ENCODE assay signal across 9 cellular contexts in the genomic region with DNA sequence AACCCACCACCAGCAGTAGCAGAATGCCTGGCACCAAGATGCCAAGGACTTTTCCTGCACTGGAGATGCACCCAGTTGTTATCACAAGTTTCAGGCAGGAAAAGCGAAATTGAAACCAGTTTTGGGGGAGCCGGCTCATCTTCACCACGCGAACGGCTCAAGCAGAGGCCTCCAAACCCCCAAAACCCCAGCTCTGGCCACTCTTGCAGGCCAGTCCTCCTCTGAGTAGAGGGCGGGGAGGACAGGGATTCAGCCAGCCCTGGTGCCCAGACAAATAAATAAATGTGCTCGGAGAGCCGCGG. TPM values are rescaled to one million over a fixed set of nuclear protein-coding genes. Genes with fewer than 3 reads are reported as not detected.
A peak's percentile ranks its signal among the peaks of the same experiment; 100 is the strongest.
DNase-seq lines count a peak whose midpoint lies in the region; ATAC-seq and TF ChIP-seq lines count a peak whose summit lies in the region.
"Had no signal": no experiment of that assay in that cellular context is flagged by ENCODE, and none has a peak within 500 bp of the region (broad histone marks: within the 10 kb centered on the region; RNA-seq: fewer than 3 reads in every experiment).

No MANE protein-coding gene starts in this region.

- H3K4me3 ChIP-seq in H7 (ENCODE audit: insufficient read depth, low read depth, low read length) (peak overlapping the region; percentile 83), SJSA1 (peak overlapping the region; percentile 78), mesodermal cell (ENCODE audit: extremely low read depth, insufficient read depth, low read length, poor library complexity, severe bottlenecking) (peak overlapping the region; percentile 69), vagina (peak overlapping the region; percentile 69 to 83)

- DNase-seq in GM04504 (ENCODE audit: low read depth) = peak; percentile 11
- no peak for DNase-seq in H7
- peak in 1 of 2 experiments; percentile 31 for DNase-seq in SJSA1 (ENCODE audit: low read depth in 1 of 2, low spot score in 2 of 2)
- peak; percentile 19 for DNase-seq in dermis blood vessel endothelial cell
- no peak for DNase-seq in vagina (ENCODE audit: extremely low spot score in 2 of 2)
- DNase-seq in germinal center (ENCODE audit: low spot score) = no peak

- intact Hi-C loops in vagina (cut with DNase I) = loop anchor here (2.0 kb wide), 1 partner anchor 78 kb away; no protein-coding TSS in a partner anchor

- H3K4me1 ChIP-seq in SJSA1 (replicated peaks) (peaks cover 16% of the 10 kb centered on the region), mesodermal cell (ENCODE audit: control insufficient read depth, insufficient read depth, low read length, poor library complexity, severe bottlenecking) (peaks cover 7% of the 10 kb centered on the region), vagina (peaks cover 31% of the 10 kb centered on the region)

- TF ChIP-seq POLR2A in vagina (IDR thresholded peaks at IDR 0.05) = no peak

- no peaks in the 10 kb centered on the region for H3K9me3 ChIP-seq in SJSA1 (replicated peaks)
- H3K9me3 ChIP-seq in mesodermal cell (ENCODE audit: control insufficient read depth, low read length) = no peaks in the 10 kb centered on the region
- no peaks in the 10 kb centered on the region for H3K9me3 ChIP-seq in vagina

- H3K36me3 ChIP-seq in H7 (replicated peaks; ENCODE audit: control insufficient read depth, insufficient read depth, low read length) (no peaks in the 10 kb centered on the region), SJSA1 (0 out of 2 replicates have a peak, but pooled peaks cover 4% of the 10 kb centered on the region), mesodermal cell (ENCODE audit: control insufficient read depth, insufficient read depth, low read length) (no peaks in the 10 kb centered on the region), vagina (no peaks in the 10 kb centered on the region)

- ATAC-seq in HG03571 (IDR thresholded peaks at IDR 0.05; ENCODE audit: unreplicated experiment) = no peak

- WGBS in mesodermal cell (ENCODE audit: insufficient coverage in 2 of 2), 2 experiments = 13 to 23% methylated on average over 6 to 9 of the region's 9 CpGs

- TF ChIP-seq CTCF in vagina (IDR thresholded peaks at IDR 0.05) = no peak

- H3K27ac ChIP-seq in SJSA1 = peak overlapping the region; percentile 31; the same call in 1 of the 2 replicates
- no peak overlapping the region for H3K27ac ChIP-seq in mesodermal cell (ENCODE audit: low read depth, low read length, severe bottlenecking)
- H3K27ac ChIP-seq in vagina = peak overlapping the region; percentile 93

- peaks cover 5% of the 10 kb centered on the region; the same call in 1 of the 2 replicates for H3K27me3 ChIP-seq in H7 (ENCODE audit: control insufficient read depth, insufficient read depth, low read length)
- H3K27me3 ChIP-seq in SJSA1 (replicated peaks) = no peaks in the 10 kb centered on the region
- no peaks in the 10 kb centered on the region for H3K27me3 ChIP-seq in vagina

RNA-seq across cellular contexts. Expression of a gene that starts 0.3 kb away (rescaled TPM):
- 9.5 and 17.6 TPM in 2 replicates for total RNA-seq in H7 (2014; rRNA removed; shearing (Covaris generic))
- 8.6 and 17.3 TPM in 2 replicates for total RNA-seq in SJSA1 (2014; rRNA removed; shearing (Covaris generic))
- total RNA-seq in dermis blood vessel endothelial cell (37.4 and 41.5 TPM in 2 replicates), vagina (48.1 TPM)
- polyA plus RNA-seq in mesodermal cell (2013, experiment 1 of 2) = 46.4 TPM
- 40.9 TPM for polyA plus RNA-seq in mesodermal cell (2013, experiment 2 of 2)

RNA-seq across cellular contexts. Expression of a gene that starts 29.8 kb away (rescaled TPM):
- not detected in 2 replicates for total RNA-seq in H7 (2014; rRNA removed; shearing (Covaris generic))
- not detected in 2 replicates for total RNA-seq in SJSA1 (2014; rRNA removed; shearing (Covaris generic))
- total RNA-seq in dermis blood vessel endothelial cell (not detected in 2 replicates), vagina (not detected)
- polyA plus RNA-seq in mesodermal cell (2013, experiment 1 of 2) = 6.5 TPM
- 5.8 TPM for polyA plus RNA-seq in mesodermal cell (2013, experiment 2 of 2)
- total RNA-seq: activated CD8-positive, alpha-beta memory T cell treated with anti-CD3 and anti-CD28 coated beads for 36 hours had no signal

RNA-seq across cellular contexts. Expression of a gene that starts 30.3 kb away (rescaled TPM):
- 30.3 and 34.6 TPM in 2 replicates for total RNA-seq in H7 (2014; rRNA removed; shearing (Covaris generic))
- total RNA-seq in SJSA1 (2014; rRNA removed; shearing (Covaris generic)) = not detected in 2 replicates
- total RNA-seq in dermis blood vessel endothelial cell (0.19 and 0.85 TPM in 2 replicates), vagina (779 TPM)
- 222 TPM for polyA plus RNA-seq in mesodermal cell (2013, experiment 1 of 2)
- polyA plus RNA-seq in mesodermal cell (2013, experiment 2 of 2) = 198 TPM
- total RNA-seq: activated CD8-positive, alpha-beta memory T cell treated with anti-CD3 and anti-CD28 coated beads for 36 hours had no signal

RNA-seq across cellular contexts. Expression of a gene that starts 36.6 kb away (rescaled TPM):
- total RNA-seq in H7 (2014; rRNA removed; shearing (Covaris generic)) = 58.6 and 73.3 TPM in 2 replicates
- total RNA-seq in SJSA1 (2014; rRNA removed; shearing (Covaris generic)) = 105 and 157 TPM in 2 replicates
- total RNA-seq in dermis blood vessel endothelial cell (28.1 and 39.8 TPM in 2 replicates), vagina (45.2 TPM)
- polyA plus RNA-seq in mesodermal cell (2013, experiment 1 of 2) = 40.7 TPM
- polyA plus RNA-seq in mesodermal cell (2013, experiment 2 of 2) = 41.4 TPM

RNA-seq across cellular contexts. Expression of a gene that starts 51.7 kb away (rescaled TPM):
- 30.7 and 33.1 TPM in 2 replicates for total RNA-seq in H7 (2014; rRNA removed; shearing (Covaris generic))
- 6.0 and 6.4 TPM in 2 replicates for total RNA-seq in SJSA1 (2014; rRNA removed; shearing (Covaris generic))
- total RNA-seq in dermis blood vessel endothelial cell = 16.7 and 18.4 TPM in 2 replicates
- polyA plus RNA-seq in mesodermal cell (2013, experiment 1 of 2) = 11.1 TPM
- polyA plus RNA-seq in mesodermal cell (2013, experiment 2 of 2) = 8.5 TPM
- total RNA-seq in vagina = 22.6 TPM

Comparison
In these comparisons a context has a peak if more than half of its experiments do, and no peak if none do; other contexts are left out.
1. DNase-seq: peak in GM04504 (single experiment) and dermis blood vessel endothelial cell (single experiment); none in H7 (single experiment), vagina (0 of 2) and germinal center (single experiment).
2. RNA of a gene that starts 30.3 kb away (total RNA-seq): 779 TPM in vagina (single experiment); 30.3 to 34.6 TPM in H7, 0.19 to 0.85 TPM in dermis blood vessel endothelial cell and not detected in SJSA1; every median in the first group is over 10 times any median in the second.
3. Peak in every context shown above with its lines, with median percentiles within 50 percentile points of each other: H3K4me3 ChIP-seq.